8 cellular contexts compared by ENCODE assay signal in the genomic region with DNA sequence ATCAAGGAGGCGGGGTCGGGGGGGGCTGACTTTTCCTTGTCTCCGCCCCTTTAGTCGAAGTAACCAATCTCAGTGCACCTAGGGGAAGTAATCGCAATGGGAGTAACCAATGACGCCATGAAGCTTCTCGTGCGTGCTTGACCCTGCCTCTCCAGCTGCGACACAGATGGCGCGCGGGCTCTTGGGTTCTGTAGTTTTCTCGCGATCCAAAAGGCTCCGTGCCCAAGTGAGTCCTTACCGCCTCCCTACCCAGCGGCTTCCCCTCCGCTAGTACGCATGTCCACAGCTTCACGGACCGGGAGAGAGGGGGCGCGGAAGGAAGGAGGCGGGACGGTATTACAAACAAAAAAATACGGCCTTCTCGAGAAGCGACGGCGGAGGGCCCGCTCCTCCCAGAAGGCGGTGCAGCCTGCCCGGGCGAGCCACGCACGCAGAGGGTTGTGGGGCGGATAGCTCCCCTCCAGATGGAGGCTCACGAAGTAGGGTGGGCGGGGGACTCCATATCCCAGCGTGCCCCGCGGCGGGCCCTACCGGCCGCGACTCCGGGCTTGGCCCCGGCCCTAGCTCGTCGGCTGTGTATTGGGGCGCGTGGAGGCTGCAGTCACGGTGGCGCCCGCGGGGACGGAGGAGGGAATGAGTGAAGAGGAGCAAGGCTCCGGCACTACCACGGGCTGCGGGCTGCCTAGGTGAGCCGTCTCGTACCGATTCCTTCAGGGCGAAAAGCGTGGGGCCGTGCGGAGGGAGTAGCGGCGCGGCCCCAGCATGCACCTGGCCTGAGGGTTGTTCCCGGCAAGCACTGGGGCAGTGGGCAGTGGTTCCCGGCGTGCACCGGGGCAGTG. TPM values are rescaled to one million over a fixed set of nuclear protein-coding genes. Genes with fewer than 3 reads are reported as not detected.
DNase-seq lines count a peak whose midpoint lies in the region; ATAC-seq, FAIRE-seq and TF ChIP-seq lines count a peak whose summit lies in the region.

TSS of gene TARBP2 (plus strand) at position 508 of the 839 bp plus-strand sequence. CDS start at position 634, 126 bp downstream.

- intact Hi-C loops in esophagus muscularis mucosa (cut with DNase I): no loop called here

- DNase-seq in DMS79 (lab: John Stamatoyannopoulos, UW) (peak; percentile 87), RCC 7860 (ENCODE audit: low spot score) (peak; percentile 98), esophagus muscularis mucosa (ENCODE audit: extremely low spot score) (peak; percentile 100)
- DNase-seq in activated T-cell treated with anti-CD3 and anti-CD28 coated beads, Interleukin-2, amount 50 U/mL, for 72 hours: peak; percentile 95 to 98
- peak; percentile 94 to 98 for DNase-seq in stimulated activated CD8-positive, alpha-beta memory T cell treated with anti-CD3 and anti-CD28 coated beads, Interleukin-7, amount 100 ng/mL, for 4 hours (ENCODE audit: low read depth in 2 of 2)

- peaks cover 52% of the 10 kb centered on the region for H3K4me1 Mint-ChIP-seq in activated T-cell treated with anti-CD3 and anti-CD28 coated beads, Interleukin-2, amount 50 U/mL, for 72 hours (ENCODE audit: low read depth)

- no peak for TF ChIP-seq POLR2A in esophagus muscularis mucosa (IDR thresholded peaks at IDR 0.05; ENCODE audit: low read depth)

- H3K27me3 ChIP-seq in esophagus muscularis mucosa (no peaks in the 10 kb centered on the region), muscle layer of duodenum (ENCODE audit: low read depth, low read length) (no peaks in the 10 kb centered on the region)

- 0% methylated on average over 30 of the region's 74 CpGs for WGBS in esophagus muscularis mucosa

- FAIRE-seq in RCC 7860 (lab: Jason Lieb, UNC): peak; percentile 93

- H3K27ac Mint-ChIP-seq in activated T-cell treated with anti-CD3 and anti-CD28 coated beads, Interleukin-2, amount 50 U/mL, for 72 hours: peak within 1 kb of the TSS; percentile 88

- peaks cover 0 to 4% of the 10 kb centered on the region in 2 donors for H3K36me3 Mint-ChIP-seq in activated T-cell treated with anti-CD3 and anti-CD28 coated beads, Interleukin-2, amount 50 U/mL, for 72 hours (ENCODE audit: insufficient read depth in 2 of 2)

- H3K36me3 ChIP-seq in KOPT-K1 (ENCODE audit: insufficient read depth, low read length): peaks cover 25% of the 10 kb centered on the region
- peaks cover 0 to 28% (median 18%) of the 10 kb centered on the region in 4 donors for H3K36me3 ChIP-seq in esophagus muscularis mucosa
- H3K36me3 ChIP-seq in muscle layer of duodenum (ENCODE audit: control insufficient read depth in 1 of 2, insufficient read depth in 2 of 2, low read length in 2 of 2): peaks cover 5 to 17% of the 10 kb centered on the region in 2 donors

- peak within 1 kb of the TSS; percentile 97 to 99 for H3K4me3 Mint-ChIP-seq in activated T-cell treated with anti-CD3 and anti-CD28 coated beads, Interleukin-2, amount 50 U/mL, for 72 hours

- H3K4me3 ChIP-seq in esophagus muscularis mucosa: peak within 1 kb of the TSS; percentile 74 to 82 (median 79)
- H3K4me3 ChIP-seq in muscle layer of duodenum (ENCODE audit: low read depth in 1 of 2, low read length in 2 of 2): peak within 1 kb of the TSS; percentile 63 to 92

- peak within 1 kb of the TSS; percentile 92 for H3K27ac ChIP-seq in KOPT-K1 (ENCODE audit: low read depth, low read length, poor library complexity, severe bottlenecking)
- peak within 1 kb of the TSS; percentile 97 to 99 (median 98) for H3K27ac ChIP-seq in esophagus muscularis mucosa (replicated peaks in 1 of 4)
- H3K27ac ChIP-seq in muscle layer of duodenum (ENCODE audit: low read length): peak within 1 kb of the TSS; percentile 100

- H3K4me1 ChIP-seq in esophagus muscularis mucosa (peaks cover 29 to 79% (median 62%) of the 10 kb centered on the region in 4 donors), muscle layer of duodenum (ENCODE audit: control insufficient read depth in 1 of 2, insufficient read depth in 2 of 2, low read length in 2 of 2) (peaks cover 18 to 30% of the 10 kb centered on the region in 2 donors)

- ATAC-seq in GM21786 (IDR thresholded peaks at IDR 0.05; ENCODE audit: unreplicated experiment): peak; percentile 77
- ATAC-seq in activated T-cell treated with anti-CD3 and anti-CD28 coated beads, Interleukin-2, amount 50 U/mL, for 72 hours (replicated peaks in 1 of 2): peak; percentile 83

- no peak for TF ChIP-seq EP300 in esophagus muscularis mucosa (IDR thresholded peaks at IDR 0.05)

- no peaks in the 10 kb centered on the region for H3K27me3 Mint-ChIP-seq in activated T-cell treated with anti-CD3 and anti-CD28 coated beads, Interleukin-2, amount 50 U/mL, for 72 hours (ENCODE audit: low read depth)

- TF ChIP-seq CTCF in esophagus muscularis mucosa (IDR thresholded peaks at IDR 0.05): peak in 1 of 3 experiments; percentile 13

- H3K9me3 ChIP-seq in KOPT-K1 (ENCODE audit: insufficient read depth, low read length, poor library complexity, severe bottlenecking): no peaks in the 10 kb centered on the region
- no peaks in the 10 kb centered on the region for H3K9me3 ChIP-seq in esophagus muscularis mucosa
- no peaks in the 10 kb centered on the region for H3K9me3 ChIP-seq in muscle layer of duodenum (ENCODE audit: control insufficient read depth in 1 of 2, low read length in 2 of 2)

- H3K9me3 Mint-ChIP-seq in activated T-cell treated with anti-CD3 and anti-CD28 coated beads, Interleukin-2, amount 50 U/mL, for 72 hours: no peaks in the 10 kb centered on the region

RNA-seq across cellular contexts. Expression of gene TARBP2, which starts in this region (rescaled TPM):
- 10 to 100 TPM; 37.7 to 40.7 TPM for total RNA-seq in activated T-cell treated with anti-CD3 and anti-CD28 coated beads, Interleukin-2, amount 50 U/mL, for 72 hours
- 10 to 100 TPM; 12.7 to 16.6 (median 12.9) TPM for total RNA-seq in esophagus muscularis mucosa

Comparison
In these comparisons a context has a peak if more than half of its experiments do, and no peak if none do; other contexts are left out.
1. Peak in every context shown above with its lines: DNase-seq, ATAC-seq, H3K4me3 ChIP-seq and H3K27ac ChIP-seq.